Comparison of ENCODE assay signal across 2 cellular contexts in the genomic region with DNA sequence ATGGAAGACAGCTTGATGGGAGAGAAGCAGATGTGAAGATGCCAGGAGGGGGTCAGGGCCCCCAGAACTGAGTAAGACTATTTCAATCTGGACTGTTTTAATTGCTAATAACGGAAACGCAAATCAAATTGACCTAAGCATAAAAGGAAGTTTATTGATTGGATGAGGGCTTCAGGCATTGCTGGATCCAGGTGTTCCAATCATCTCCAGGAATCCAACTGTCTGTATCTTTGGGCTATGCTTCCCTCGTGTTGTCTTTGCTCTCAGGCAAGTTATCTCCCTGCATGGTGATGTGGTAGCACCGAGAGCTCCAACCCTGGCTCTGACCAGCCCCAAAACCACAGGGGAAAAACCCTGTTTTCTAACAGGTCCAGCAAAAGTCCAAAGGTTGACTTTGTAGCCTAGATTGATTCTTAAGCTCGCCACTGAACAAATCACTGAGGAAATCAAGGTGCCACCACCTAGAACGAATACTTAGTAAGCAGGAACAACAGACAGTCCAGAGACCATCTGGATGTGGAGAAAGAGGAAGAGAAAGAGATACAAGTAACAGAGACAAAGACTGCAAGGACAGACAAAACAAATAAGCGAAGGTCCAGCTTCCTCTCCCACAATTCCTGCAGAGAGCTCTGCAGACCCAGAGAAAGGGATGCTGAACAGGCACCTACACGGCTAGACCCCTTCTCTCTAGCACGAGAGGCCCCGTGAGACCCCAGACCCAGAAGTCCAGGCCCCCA.
TF ChIP-seq lines count a peak whose summit lies in the region.

No MANE protein-coding gene starts in this region.

TF ChIP-seq in HepG2, 621 proteins besides CTCF, POLR2A, EP300 and RAD21:
- no peak for TF ChIP-seq ZNF235 (CRISPR knock-in tag; IDR thresholded peaks at IDR 0.05; ENCODE audit: borderline replicate concordance)
- TF ChIP-seq ZNF713 (CRISPR knock-in tag; IDR thresholded peaks at IDR 0.05) = no peak
- no peak for TF ChIP-seq NKX3-1 (CRISPR knock-in tag; IDR thresholded peaks at IDR 0.05)
- no peak for TF ChIP-seq SAP130 (CRISPR knock-in tag; IDR thresholded peaks at IDR 0.05; ENCODE audit: low read depth)
- no peak for TF ChIP-seq ZNF674 (CRISPR knock-in tag; IDR thresholded peaks at IDR 0.05; ENCODE audit: low read depth)
- TF ChIP-seq ZNF329 (CRISPR knock-in tag; IDR thresholded peaks at IDR 0.05; ENCODE audit: low read depth) = peak; percentile 96

TF ChIP-seq in SK-N-SH, 30 proteins besides CTCF, POLR2A, EP300 and RAD21:
- TF ChIP-seq RCOR1 (IDR thresholded peaks at IDR 0.05; ENCODE audit: low read length) (no peak), TAF1 (IDR thresholded peaks at IDR 0.05; ENCODE audit: borderline replicate concordance, low read depth, low read length) (no peak), SMC3 (IDR thresholded peaks at IDR 0.05; ENCODE audit: low read depth, low read length) (no peak), POLR2AphosphoS5 (IDR thresholded peaks at IDR 0.05; ENCODE audit: low read depth, low read length) (no peak), SIN3A (IDR thresholded peaks at IDR 0.05; ENCODE audit: borderline replicate concordance, low read depth, low read length) (no peak), EZH2phosphoT487 (IDR thresholded peaks at IDR 0.05; ENCODE audit: borderline replicate concordance, low read depth) (no peak), YY1 (IDR thresholded peaks at IDR 0.05; ENCODE audit: low read depth) (no peak), MEF2A (IDR thresholded peaks at IDR 0.05; ENCODE audit: borderline replicate concordance, low read depth) (no peak), FOXJ3 (CRISPR knock-in tag; IDR thresholded peaks at IDR 0.05) (no peak), GABPA (IDR thresholded peaks at IDR 0.05; ENCODE audit: low read depth) (no peak), NRF1 (IDR thresholded peaks at IDR 0.05; ENCODE audit: low read depth, low read length) (no peak), TEAD4 (IDR thresholded peaks at IDR 0.05; ENCODE audit: borderline replicate concordance, insufficient read depth) (no peak)
- TF ChIP-seq, protein P1, sequence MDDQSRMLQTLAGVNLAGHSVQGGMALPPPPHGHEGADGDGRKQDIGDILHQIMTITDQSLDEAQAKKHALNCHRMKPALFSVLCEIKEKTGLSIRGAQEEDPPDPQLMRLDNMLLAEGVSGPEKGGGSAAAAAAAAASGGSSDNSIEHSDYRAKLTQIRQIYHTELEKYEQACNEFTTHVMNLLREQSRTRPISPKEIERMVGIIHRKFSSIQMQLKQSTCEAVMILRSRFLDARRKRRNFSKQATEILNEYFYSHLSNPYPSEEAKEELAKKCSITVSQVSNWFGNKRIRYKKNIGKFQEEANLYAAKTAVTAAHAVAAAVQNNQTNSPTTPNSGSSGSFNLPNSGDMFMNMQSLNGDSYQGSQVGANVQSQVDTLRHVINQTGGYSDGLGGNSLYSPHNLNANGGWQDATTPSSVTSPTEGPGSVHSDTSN (IDR thresholded peaks at IDR 0.05) = no peak
- TF ChIP-seq, protein P2, sequence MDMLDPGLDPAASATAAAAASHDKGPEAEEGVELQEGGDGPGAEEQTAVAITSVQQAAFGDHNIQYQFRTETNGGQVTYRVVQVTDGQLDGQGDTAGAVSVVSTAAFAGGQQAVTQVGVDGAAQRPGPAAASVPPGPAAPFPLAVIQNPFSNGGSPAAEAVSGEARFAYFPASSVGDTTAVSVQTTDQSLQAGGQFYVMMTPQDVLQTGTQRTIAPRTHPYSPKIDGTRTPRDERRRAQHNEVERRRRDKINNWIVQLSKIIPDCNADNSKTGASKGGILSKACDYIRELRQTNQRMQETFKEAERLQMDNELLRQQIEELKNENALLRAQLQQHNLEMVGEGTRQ (IDR thresholded peaks at IDR 0.05; ENCODE audit: borderline replicate concordance, low read depth, low read length) = no peak
- TF ChIP-seq, protein P3, sequence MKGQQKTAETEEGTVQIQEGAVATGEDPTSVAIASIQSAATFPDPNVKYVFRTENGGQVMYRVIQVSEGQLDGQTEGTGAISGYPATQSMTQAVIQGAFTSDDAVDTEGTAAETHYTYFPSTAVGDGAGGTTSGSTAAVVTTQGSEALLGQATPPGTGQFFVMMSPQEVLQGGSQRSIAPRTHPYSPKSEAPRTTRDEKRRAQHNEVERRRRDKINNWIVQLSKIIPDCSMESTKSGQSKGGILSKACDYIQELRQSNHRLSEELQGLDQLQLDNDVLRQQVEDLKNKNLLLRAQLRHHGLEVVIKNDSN (IDR thresholded peaks at IDR 0.05; ENCODE audit: borderline replicate concordance, low read depth) = no peak
- TF ChIP-seq, protein P4, sequence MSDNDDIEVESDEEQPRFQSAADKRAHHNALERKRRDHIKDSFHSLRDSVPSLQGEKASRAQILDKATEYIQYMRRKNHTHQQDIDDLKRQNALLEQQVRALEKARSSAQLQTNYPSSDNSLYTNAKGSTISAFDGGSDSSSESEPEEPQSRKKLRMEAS (IDR thresholded peaks at IDR 0.05; ENCODE audit: low read depth) = no peak
